ENCODE assay signal across 8 cellular contexts in the genomic region with DNA sequence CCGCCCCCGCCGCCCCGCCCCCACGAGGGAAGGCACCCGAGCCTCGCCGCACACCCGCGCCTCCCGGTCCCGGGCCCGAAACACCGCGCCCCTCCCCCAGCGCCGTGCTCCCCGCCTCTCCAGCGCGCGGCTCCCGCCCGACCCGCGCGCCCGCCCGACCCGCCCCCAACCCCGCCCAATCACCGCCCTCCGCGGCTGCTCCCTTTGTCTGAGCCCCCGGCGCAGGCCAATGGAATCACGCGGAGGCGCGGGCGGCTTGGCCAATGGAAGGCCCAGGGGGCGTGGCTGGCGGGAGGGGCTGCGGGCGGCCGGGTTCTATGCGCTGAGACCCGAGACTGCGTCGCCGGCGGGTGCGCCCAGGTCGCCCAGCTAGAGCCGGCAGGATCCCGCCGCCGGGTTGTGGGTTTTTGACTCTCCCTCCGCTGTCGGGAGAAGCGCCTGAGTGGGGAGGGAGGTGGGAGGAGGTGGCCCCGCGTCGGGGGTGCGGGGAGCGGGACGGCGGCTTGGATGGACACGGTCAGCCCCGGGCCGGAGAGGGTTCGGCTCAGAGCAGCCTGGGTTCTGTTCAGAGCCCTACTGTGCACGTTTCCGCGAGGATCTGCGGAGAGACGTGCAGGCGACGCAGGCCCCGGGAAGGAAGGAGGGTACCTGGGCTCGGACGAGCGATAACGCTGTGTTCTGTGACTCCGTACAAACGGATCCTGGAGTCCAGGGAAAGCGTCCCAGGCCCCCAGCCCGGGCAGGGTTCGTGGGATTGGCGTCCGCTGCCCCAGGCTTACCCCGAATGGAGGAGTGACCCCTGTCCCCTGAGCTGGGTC. TPM values are rescaled to one million over a fixed set of nuclear protein-coding genes. Genes with fewer than 3 reads are reported as not detected.
A peak's percentile ranks its signal among the peaks of the same experiment; 100 is the strongest.
DNase-seq lines count a peak whose midpoint lies in the region; ATAC-seq and TF ChIP-seq lines count a peak whose summit lies in the region.

No MANE protein-coding gene starts in this region.

- H3K9me3 ChIP-seq in fibroblast of lung (ENCODE audit: control insufficient read depth, insufficient read depth, low read depth, low read length): no peaks in the 10 kb centered on the region

- peak overlapping the region; percentile 67 for H2AFZ ChIP-seq in fibroblast of lung (ENCODE audit: low read length)

- peak overlapping the region; percentile 99 for H3K4me2 ChIP-seq in fibroblast of lung (ENCODE audit: extremely low read depth, insufficient read depth, low read length)

- H3K9me3 Mint-ChIP-seq in activated T-helper 17 cell treated with anti-CD3 and anti-CD28 coated beads, Interleukin-2, amount 50 U/mL, for 72 hours: no peaks in the 10 kb centered on the region
- no peaks in the 10 kb centered on the region for H3K9me3 Mint-ChIP-seq in naive thymus-derived CD8-positive, alpha-beta T cell
- no peaks in the 10 kb centered on the region for H3K9me3 Mint-ChIP-seq in stimulated activated memory B cell treated with anti-CD40 and anti-IgM and Interleukin-4, amounts not matched to agents 10 μg/mL and 1 μg/mL and 100 μg/mL, for 72 hours

- H3K27ac ChIP-seq in fibroblast of lung (ENCODE audit: insufficient read depth, low read length): peak overlapping the region; percentile 57

- H3K27me3 Mint-ChIP-seq in activated T-helper 17 cell treated with anti-CD3 and anti-CD28 coated beads, Interleukin-2, amount 50 U/mL, for 72 hours: peaks cover 14% of the 10 kb centered on the region
- peaks cover 16 to 57% (median 22%) of the 10 kb centered on the region in 5 donors for H3K27me3 Mint-ChIP-seq in naive thymus-derived CD8-positive, alpha-beta T cell
- H3K27me3 Mint-ChIP-seq in stimulated activated memory B cell treated with anti-CD40 and anti-IgM and Interleukin-4, amounts not matched to agents 10 μg/mL and 1 μg/mL and 100 μg/mL, for 72 hours: peaks cover 32% of the 10 kb centered on the region

- no peak for TF ChIP-seq CTCF in fibroblast of lung (conservative IDR thresholded peaks at IDR 0.05 in 1 of 2, IDR thresholded peaks at IDR 0.05 in 1 of 2; ENCODE audit: low read depth in 1 of 2, low read length in 2 of 2)

- ATAC-seq in GM21737 (IDR thresholded peaks at IDR 0.05; ENCODE audit: unreplicated experiment): peak; percentile 82
- peak; percentile 95 for ATAC-seq in activated T-helper 17 cell treated with anti-CD3 and anti-CD28 coated beads, Interleukin-2, amount 50 U/mL, for 72 hours (replicated peaks)
- peak; percentile 91 to 96 for ATAC-seq in naive thymus-derived CD8-positive, alpha-beta T cell
- ATAC-seq in stimulated activated memory B cell treated with anti-CD40 and anti-IgM and Interleukin-4, amounts not matched to agents 10 μg/mL and 1 μg/mL and 100 μg/mL, for 72 hours: peak; percentile 93

- peaks cover 5% of the 10 kb centered on the region for H3K4me1 Mint-ChIP-seq in activated T-helper 17 cell treated with anti-CD3 and anti-CD28 coated beads, Interleukin-2, amount 50 U/mL, for 72 hours
- peaks cover 8 to 32% (median 24%) of the 10 kb centered on the region in 4 donors for H3K4me1 Mint-ChIP-seq in naive thymus-derived CD8-positive, alpha-beta T cell
- H3K4me1 Mint-ChIP-seq in stimulated activated memory B cell treated with anti-CD40 and anti-IgM and Interleukin-4, amounts not matched to agents 10 μg/mL and 1 μg/mL and 100 μg/mL, for 72 hours: peaks cover 13% of the 10 kb centered on the region

- H3K79me2 ChIP-seq in fibroblast of lung (ENCODE audit: control insufficient read depth, insufficient read depth, low read length): peaks cover 41% of the 10 kb centered on the region

- peaks cover 10% of the 10 kb centered on the region for H3K36me3 Mint-ChIP-seq in activated T-helper 17 cell treated with anti-CD3 and anti-CD28 coated beads, Interleukin-2, amount 50 U/mL, for 72 hours (ENCODE audit: low read depth)
- H3K36me3 Mint-ChIP-seq in naive thymus-derived CD8-positive, alpha-beta T cell: peaks cover 0 to 7% (median 3%) of the 10 kb centered on the region in 3 donors
- no peaks in the 10 kb centered on the region for H3K36me3 Mint-ChIP-seq in stimulated activated memory B cell treated with anti-CD40 and anti-IgM and Interleukin-4, amounts not matched to agents 10 μg/mL and 1 μg/mL and 100 μg/mL, for 72 hours

- H3K4me3 Mint-ChIP-seq in activated T-helper 17 cell treated with anti-CD3 and anti-CD28 coated beads, Interleukin-2, amount 50 U/mL, for 72 hours: peak overlapping the region; percentile 26
- H3K4me3 Mint-ChIP-seq in naive thymus-derived CD8-positive, alpha-beta T cell: peak overlapping the region in 9 of 10 donors; percentile 33 to 73 (median 63)
- peak overlapping the region; percentile 70 for H3K4me3 Mint-ChIP-seq in stimulated activated memory B cell treated with anti-CD40 and anti-IgM and Interleukin-4, amounts not matched to agents 10 μg/mL and 1 μg/mL and 100 μg/mL, for 72 hours

- H3K27ac Mint-ChIP-seq in activated T-helper 17 cell treated with anti-CD3 and anti-CD28 coated beads, Interleukin-2, amount 50 U/mL, for 72 hours: no peak overlapping the region
- H3K27ac Mint-ChIP-seq in naive thymus-derived CD8-positive, alpha-beta T cell: no peak overlapping the region
- no peak overlapping the region for H3K27ac Mint-ChIP-seq in stimulated activated memory B cell treated with anti-CD40 and anti-IgM and Interleukin-4, amounts not matched to agents 10 μg/mL and 1 μg/mL and 100 μg/mL, for 72 hours

- H3K9ac ChIP-seq in fibroblast of lung (ENCODE audit: insufficient read depth, low read length): peak overlapping the region; percentile 85

- DNase-seq in DMS 273 (lab: John Stamatoyannopoulos, UW; ENCODE audit: unreplicated experiment): peak; percentile 99
- peak; percentile 94 for DNase-seq in LHCN-M2 (ENCODE audit: low read depth)
- peak; percentile 91 for DNase-seq in RPMI7951 (ENCODE audit: low read depth)
- peak; percentile 94 to 96 for DNase-seq in fibroblast of lung (ENCODE audit: low read depth in 2 of 2)
- DNase-seq in naive thymus-derived CD8-positive, alpha-beta T cell: peak; percentile 88 to 95 (median 92)

- no peaks in the 10 kb centered on the region for H3K36me3 ChIP-seq in fibroblast of lung (ENCODE audit: control insufficient read depth, insufficient read depth, low read length)

- peak overlapping the region; percentile 34 to 69 (median 64) for H3K4me3 ChIP-seq in fibroblast of lung (replicated peaks in 1 of 4; ENCODE audit: control extremely low read depth in 1 of 4, insufficient read depth in 1 of 4, low read depth in 3 of 4, low read length in 4 of 4)

- H3K4me1 ChIP-seq in fibroblast of lung (ENCODE audit: control insufficient read depth, extremely low read depth, insufficient read depth, low read length): peaks cover 3% of the 10 kb centered on the region

- no peaks in the 10 kb centered on the region for H3K27me3 ChIP-seq in fibroblast of lung (ENCODE audit: control insufficient read depth, insufficient read depth, low read length)

- no peaks in the 10 kb centered on the region for H4K20me1 ChIP-seq in fibroblast of lung (ENCODE audit: control insufficient read depth, extremely low read depth, insufficient read depth, low read length)

- POLR2A ChIA-PET in naive thymus-derived CD8-positive, alpha-beta T cell (lab: Charles Lee): no interaction called here

RNA-seq across cellular contexts. Expression of a gene that starts 49.0 kb away (rescaled TPM):
- 4.9 and 6.6 TPM in 2 replicates for total RNA-seq in LHCN-M2 (2014; rRNA removed)
- 3.6 TPM for polyA plus RNA-seq in LHCN-M2 (2012)
- total RNA-seq in RPMI7951 (2014; rRNA removed; shearing (Covaris generic)): under 0.01 and 0.36 TPM in 2 replicates
- under 1 TPM in 1 of 2 donors, not detected in 1; 0.26 TPM for total RNA-seq in activated T-helper 17 cell treated with anti-CD3 and anti-CD28 coated beads, Interleukin-2, amount 50 U/mL, for 72 hours
- total RNA-seq in fibroblast of lung: 3.9 and 7.3 TPM in 2 replicates
- polyA plus RNA-seq in fibroblast of lung: 1.5 and 1.8 TPM in 2 replicates
- polyA plus RNA-seq in fibroblast of lung (2012): 6.8 and 7.2 TPM in 2 replicates
- polyA minus RNA-seq in fibroblast of lung (ENCODE audit: low replicate concordance): 6.3 and 8.6 TPM in 2 replicates
- total RNA-seq in naive thymus-derived CD8-positive, alpha-beta T cell: not detected
- polyA plus RNA-seq in naive thymus-derived CD8-positive, alpha-beta T cell: not detected

RNA-seq across cellular contexts. Expression of a gene that starts 51.2 kb away (rescaled TPM):
- total RNA-seq in LHCN-M2 (2014; rRNA removed) (81.5 and 86.4 TPM in 2 replicates), fibroblast of lung (53.2 and 60.4 TPM in 2 replicates)
- polyA plus RNA-seq in LHCN-M2 (2012): 40.5 TPM
- 24.0 and 28.1 TPM in 2 replicates for total RNA-seq in RPMI7951 (2014; rRNA removed; shearing (Covaris generic))
- total RNA-seq in activated T-helper 17 cell treated with anti-CD3 and anti-CD28 coated beads, Interleukin-2, amount 50 U/mL, for 72 hours: 10 to 100 TPM; 58.4 to 71.2 TPM
- 17.8 and 23.6 TPM in 2 replicates for polyA plus RNA-seq in fibroblast of lung
- polyA plus RNA-seq in fibroblast of lung (2012): 34.2 and 48.6 TPM in 2 replicates
- 45.3 and 99.0 TPM in 2 replicates for polyA minus RNA-seq in fibroblast of lung (ENCODE audit: low replicate concordance)
- total RNA-seq in naive thymus-derived CD8-positive, alpha-beta T cell: 10 to 100 TPM; 59.3 to 60.9 TPM
- 10 to 100 TPM; 32.6 to 53.8 (median 39.7) TPM for polyA plus RNA-seq in naive thymus-derived CD8-positive, alpha-beta T cell

Comparison
In these comparisons a context has a peak if more than half of its experiments do, and no peak if none do; other contexts are left out.
1. Peak in every context shown above with its lines: DNase-seq, ATAC-seq, H3K4me3 ChIP-seq and H3K27ac ChIP-seq.